Comparison of ENCODE assay signal across 9 cellular contexts in the genomic region with DNA sequence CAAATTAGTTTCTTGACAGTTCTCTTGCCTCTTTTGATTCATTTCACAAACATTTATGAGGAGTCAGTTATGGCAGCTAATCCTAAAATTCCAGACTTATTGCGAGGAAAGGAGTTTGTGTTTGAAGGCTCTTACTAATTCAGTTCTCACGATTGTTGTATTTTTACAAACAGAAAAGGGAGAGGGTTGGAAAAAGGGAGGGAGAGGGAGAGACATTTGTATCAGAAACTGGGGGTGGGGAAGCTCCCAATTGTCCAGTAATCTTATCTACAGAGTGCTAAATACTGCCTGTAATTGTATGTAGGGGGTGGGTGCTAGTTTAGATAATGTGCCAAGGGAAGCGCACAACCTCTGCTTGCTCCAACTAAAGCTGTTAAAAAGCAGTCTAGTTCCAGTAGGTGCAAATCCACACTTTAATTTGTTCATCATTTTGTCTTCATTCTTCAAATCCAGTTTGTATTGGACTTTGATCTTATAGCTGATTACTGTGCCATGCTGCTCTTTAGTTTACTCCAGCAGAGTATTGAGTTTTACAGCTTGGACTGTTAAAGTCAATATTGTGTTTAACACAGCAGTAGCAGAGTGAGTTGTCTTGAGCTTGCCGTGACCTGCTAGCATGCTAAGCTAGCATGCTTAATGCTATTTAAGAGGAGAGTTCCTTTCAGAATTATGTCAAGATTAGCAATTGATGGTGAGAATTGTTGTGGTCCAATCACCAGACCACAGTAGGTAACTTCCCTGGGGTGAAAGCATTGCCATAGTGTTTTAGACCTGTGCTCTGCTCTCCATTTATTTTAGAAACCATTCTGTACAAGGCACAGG. TPM values are rescaled to one million over a fixed set of nuclear protein-coding genes. Genes with fewer than 3 reads are reported as not detected.
DNase-seq lines count a peak whose midpoint lies in the region; ATAC-seq, FAIRE-seq and TF ChIP-seq lines count a peak whose summit lies in the region.
"Had no signal": no experiment of that assay in that cellular context is flagged by ENCODE, and none has a peak within 500 bp of the region (broad histone marks: within the 10 kb centered on the region; RNA-seq: fewer than 3 reads in every experiment).

No MANE protein-coding gene starts in this region.

- DNase-seq in dorsolateral prefrontal cortex (no peak), pancreas (no peak), NCI-H524 (lab: John Stamatoyannopoulos, UW) (no peak), AG08396 (ENCODE audit: low spot score) (no peak)
- no peak for DNase-seq in activated CD4-positive, alpha-beta T cell treated with anti-CD3 and anti-CD28 coated beads for 36 hours
- DNase-seq in effector memory CD8-positive, alpha-beta T cell = no peak

- no peaks in the 10 kb centered on the region for H3K36me3 ChIP-seq in pancreas

- peak; percentile 49 for FAIRE-seq in pancreas (lab: Jason Lieb, UNC)

- intact Hi-C loops in dorsolateral prefrontal cortex (cut with DNase I) (loop anchor here in 1 of 2 donors (5.0 kb wide), 1 partner anchor 65 kb away; no protein-coding TSS in a partner anchor), pancreas (cut with DNase I) (no loop called here)
- intact Hi-C loops in activated CD4-positive, alpha-beta T cell treated with anti-CD3 and anti-CD28 coated beads for 36 hours (cut with DNase I, micrococcal nuclease) = no loop called here

- no peaks in the 10 kb centered on the region for H3K27me3 Mint-ChIP-seq in activated CD4-positive, alpha-beta T cell treated with anti-CD3 and anti-CD28 coated beads for 36 hours
- H3K27me3 Mint-ChIP-seq in effector memory CD8-positive, alpha-beta T cell = no peaks in the 10 kb centered on the region
- H3K27me3 Mint-ChIP-seq: activated naive CD4-positive, alpha-beta T cell treated with anti-CD3 and anti-CD28 coated beads, Interleukin-2, amount 50 U/mL, for 24 hours had no signal

- H3K4me1 Mint-ChIP-seq in activated CD4-positive, alpha-beta T cell treated with anti-CD3 and anti-CD28 coated beads for 36 hours = peaks cover 34% of the 10 kb centered on the region
- H3K4me1 Mint-ChIP-seq in effector memory CD8-positive, alpha-beta T cell (ENCODE audit: low read depth in 2 of 2) = peaks cover 14 to 16% of the 10 kb centered on the region in 2 donors

- CTCF ChIA-PET in activated CD4-positive, alpha-beta T cell treated with anti-CD3 and anti-CD28 coated beads for 36 hours (lab: Charles Lee) = interaction anchor here (0.6 to 0.7 kb wide), 2 partner anchors 57 to 339 kb away, joined by 3 to 4 read pairs; no protein-coding TSS in a partner anchor

- H3K4me1 ChIP-seq in pancreas = peaks cover 43 to 69% (median 54%) of the 10 kb centered on the region in 3 donors

- POLR2A ChIA-PET in activated CD4-positive, alpha-beta T cell treated with anti-CD3 and anti-CD28 coated beads for 36 hours (lab: Charles Lee) = interaction anchor here (0.6 to 0.7 kb wide), 2 partner anchors 287 to 656 kb away, joined by 3 read pairs; no protein-coding TSS in a partner anchor

- H3K9me3 ChIP-seq in pancreas = no peaks in the 10 kb centered on the region

- no peak overlapping the region for H3K4me3 Mint-ChIP-seq in activated CD4-positive, alpha-beta T cell treated with anti-CD3 and anti-CD28 coated beads for 36 hours
- H3K4me3 Mint-ChIP-seq in effector memory CD8-positive, alpha-beta T cell = no peak overlapping the region
- H3K4me3 Mint-ChIP-seq: activated naive CD4-positive, alpha-beta T cell treated with anti-CD3 and anti-CD28 coated beads, Interleukin-2, amount 50 U/mL, for 24 hours had no signal

- TF ChIP-seq CTCF in dorsolateral prefrontal cortex (IDR thresholded peaks at IDR 0.05 in 54 of 56, conservative IDR thresholded peaks at IDR 0.05 in 2 of 56; ENCODE audit: low read depth in 1 of 56, partially characterized antibody in 56 of 56) (no peak), pancreas (IDR thresholded peaks at IDR 0.05) (no peak)

- no peaks in the 10 kb centered on the region for H3K36me3 Mint-ChIP-seq in activated CD4-positive, alpha-beta T cell treated with anti-CD3 and anti-CD28 coated beads for 36 hours (ENCODE audit: low read depth)
- no peaks in the 10 kb centered on the region for H3K36me3 Mint-ChIP-seq in effector memory CD8-positive, alpha-beta T cell (ENCODE audit: insufficient read depth)

- H3K27ac Mint-ChIP-seq in activated CD4-positive, alpha-beta T cell treated with anti-CD3 and anti-CD28 coated beads for 36 hours = no peak overlapping the region
- no peak overlapping the region for H3K27ac Mint-ChIP-seq in effector memory CD8-positive, alpha-beta T cell
- H3K27ac Mint-ChIP-seq: activated naive CD4-positive, alpha-beta T cell treated with anti-CD3 and anti-CD28 coated beads, Interleukin-2, amount 50 U/mL, for 24 hours had no signal

- H3K27ac ChIP-seq in dorsolateral prefrontal cortex = peak overlapping the region in 32 of 59 donors; percentile 0 to 60 (median 22)
- peak overlapping the region in 3 of 4 donors; percentile 34 to 61 (median 59) for H3K27ac ChIP-seq in pancreas

- H3K9me3 Mint-ChIP-seq in activated CD4-positive, alpha-beta T cell treated with anti-CD3 and anti-CD28 coated beads for 36 hours (ENCODE audit: low read depth) = no peaks in the 10 kb centered on the region
- no peaks in the 10 kb centered on the region for H3K9me3 Mint-ChIP-seq in effector memory CD8-positive, alpha-beta T cell
- H3K9me3 Mint-ChIP-seq: activated naive CD4-positive, alpha-beta T cell treated with anti-CD3 and anti-CD28 coated beads, Interleukin-2, amount 50 U/mL, for 24 hours had no signal

- H3K27me3 ChIP-seq in dorsolateral prefrontal cortex (no peaks in the 10 kb centered on the region), pancreas (no peaks in the 10 kb centered on the region)

- H3K4me3 ChIP-seq in dorsolateral prefrontal cortex (no peak overlapping the region), pancreas (no peak overlapping the region)

- 15 to 22% methylated on average over 4 of the region's 4 CpGs for WGBS in pancreas, 2 donors

- ATAC-seq in GM18870 (IDR thresholded peaks at IDR 0.05; ENCODE audit: unreplicated experiment) (peak; percentile 61), HG03469 (IDR thresholded peaks at IDR 0.05; ENCODE audit: unreplicated experiment) (peak; percentile 27), pancreas (peak; percentile 78 to 86 (median 83))
- ATAC-seq in activated CD4-positive, alpha-beta T cell treated with anti-CD3 and anti-CD28 coated beads for 36 hours = no peak
- no peak for ATAC-seq in effector memory CD8-positive, alpha-beta T cell (replicated peaks)

RNA-seq across cellular contexts. Expression of gene FNIP2, which starts 13.9 kb away (rescaled TPM):
- total RNA-seq in dorsolateral prefrontal cortex = 10 to 100 TPM; 38.5 to 72.7 (median 57.8) TPM
- 10 to 100 TPM; 13.6 to 28.2 (median 16.6) TPM for total RNA-seq in pancreas
- 1 to 10 TPM; 5.4 to 6.3 TPM for polyA plus RNA-seq in pancreas
- 10 to 100 TPM; 11.6 to 13.0 TPM for total RNA-seq in activated CD4-positive, alpha-beta T cell treated with anti-CD3 and anti-CD28 coated beads for 36 hours

RNA-seq across cellular contexts. Expression of gene PPID, which starts 59.6 kb away (rescaled TPM):
- 10 to 100 TPM; 18.4 to 71.3 (median 35.6) TPM for total RNA-seq in dorsolateral prefrontal cortex
- 10 to 100 TPM in 1 of 6 donors, 1 to 10 TPM in 5; 5.6 to 14.5 (median 8.0) TPM for total RNA-seq in pancreas
- 10 to 100 TPM in 1 of 2 donors, 1 to 10 TPM in 1; 9.0 to 12.0 TPM for polyA plus RNA-seq in pancreas
- 10 to 100 TPM; 72.0 to 78.1 TPM for total RNA-seq in activated CD4-positive, alpha-beta T cell treated with anti-CD3 and anti-CD28 coated beads for 36 hours

Comparison
In these comparisons a context has a peak if more than half of its experiments do, and no peak if none do; other contexts are left out.
1. ATAC-seq: peak in GM18870 (single experiment), HG03469 (single experiment) and pancreas (4 of 4); none in activated CD4-positive, alpha-beta T cell treated with anti-CD3 and anti-CD28 coated beads for 36 hours (single experiment) and effector memory CD8-positive, alpha-beta T cell (single experiment).